ENCODE assay signal across 20 cellular contexts in genomic region chr2:193528458-193528857, GRCh38.
"Had no signal": no experiment of that assay in that cellular context is flagged by ENCODE, and none has a peak within 500 bp of the region (broad histone marks: within the 10 kb centered on the region; RNA-seq: fewer than 3 reads in every experiment).

No MANE protein-coding gene starts in this region.

- H3K36me3 ChIP-seq: SJCRH30 had no signal

- H3K9me3 ChIP-seq: SJCRH30 had no signal

- H3K4me3 ChIP-seq: SJCRH30 had no signal

- ATAC-seq: Panc1, PC-3, Right ventricle myocardium inferior, SK-N-SH treated with all-trans-retinoic acid at 6 μM for 48 hours had no signal

- H3K4me1 ChIP-seq: SJCRH30 had no signal

- H3K27ac ChIP-seq: SJCRH30 had no signal

- H3K27me3 ChIP-seq: SJCRH30 had no signal

- DNase-seq: KBM-7, NCI-H1092, NCI-H1105 treated with DMSO at 0.1 percent for 48 hours, NCI-H1436, NCI-H187, NCI-H2029, NCI-H2081 treated with DMSO at 0.1 percent for 48 hours, NCI-H2171, NCI-H226, NCI-H446, NCI-H510A, NCI-H524 treated with DMSO at 0.1 percent for 48 hours, NCI-H69, NCI-H774, PC-3, SHP77 treated with DMSO at 0.1 percent for 48 hours, SJCRH30 had no signal
